Comparison of ENCODE assay signal across 1 cellular context in the genomic region with DNA sequence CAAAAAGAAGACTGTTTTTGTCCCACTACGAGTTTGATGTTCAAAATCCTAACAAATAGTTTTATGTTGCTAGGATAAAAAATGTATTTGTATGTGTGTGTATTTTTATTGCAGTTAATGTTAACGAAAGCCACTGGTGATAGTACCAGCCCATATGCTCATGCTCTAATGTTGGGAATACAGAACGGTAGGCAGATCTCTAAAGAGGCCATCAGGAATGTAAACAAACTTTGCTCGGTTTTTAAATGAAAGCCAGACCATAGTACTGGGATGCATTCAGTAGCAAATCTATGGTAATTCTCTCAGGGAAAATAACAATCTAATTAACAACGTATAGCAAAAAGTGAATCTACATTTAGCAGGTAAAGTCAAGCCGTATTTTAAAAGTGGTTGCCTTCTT.
TF ChIP-seq lines count a peak whose summit lies in the region.

No MANE protein-coding gene starts in this region.

TF ChIP-seq in IMR-90, 13 proteins besides CTCF, POLR2A, EP300 and RAD21 (continued from another document):
- TF ChIP-seq, protein P1, sequence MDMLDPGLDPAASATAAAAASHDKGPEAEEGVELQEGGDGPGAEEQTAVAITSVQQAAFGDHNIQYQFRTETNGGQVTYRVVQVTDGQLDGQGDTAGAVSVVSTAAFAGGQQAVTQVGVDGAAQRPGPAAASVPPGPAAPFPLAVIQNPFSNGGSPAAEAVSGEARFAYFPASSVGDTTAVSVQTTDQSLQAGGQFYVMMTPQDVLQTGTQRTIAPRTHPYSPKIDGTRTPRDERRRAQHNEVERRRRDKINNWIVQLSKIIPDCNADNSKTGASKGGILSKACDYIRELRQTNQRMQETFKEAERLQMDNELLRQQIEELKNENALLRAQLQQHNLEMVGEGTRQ (IDR thresholded peaks at IDR 0.05; ENCODE audit: low read depth, low read length): no peak
- TF ChIP-seq, protein P2, sequence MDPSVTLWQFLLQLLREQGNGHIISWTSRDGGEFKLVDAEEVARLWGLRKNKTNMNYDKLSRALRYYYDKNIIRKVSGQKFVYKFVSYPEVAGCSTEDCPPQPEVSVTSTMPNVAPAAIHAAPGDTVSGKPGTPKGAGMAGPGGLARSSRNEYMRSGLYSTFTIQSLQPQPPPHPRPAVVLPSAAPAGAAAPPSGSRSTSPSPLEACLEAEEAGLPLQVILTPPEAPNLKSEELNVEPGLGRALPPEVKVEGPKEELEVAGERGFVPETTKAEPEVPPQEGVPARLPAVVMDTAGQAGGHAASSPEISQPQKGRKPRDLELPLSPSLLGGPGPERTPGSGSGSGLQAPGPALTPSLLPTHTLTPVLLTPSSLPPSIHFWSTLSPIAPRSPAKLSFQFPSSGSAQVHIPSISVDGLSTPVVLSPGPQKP (IDR thresholded peaks at IDR 0.05; ENCODE audit: borderline replicate concordance, low read depth, low read length): no peak
- TF ChIP-seq SMC3 (IDR thresholded peaks at IDR 0.05; ENCODE audit: low read depth, low read length) (no peak), RCOR1 (IDR thresholded peaks at IDR 0.05; ENCODE audit: insufficient replicate concordance, low read length) (no peak), MAZ (IDR thresholded peaks at IDR 0.05; ENCODE audit: borderline replicate concordance, low read depth, low read length) (no peak), MXI1 (IDR thresholded peaks at IDR 0.05; ENCODE audit: borderline replicate concordance, low read depth, low read length) (no peak), NFE2L2 (IDR thresholded peaks at IDR 0.05; ENCODE audit: low read depth, low read length) (no peak), BHLHE40 (IDR thresholded peaks at IDR 0.05; ENCODE audit: low read depth, low read length) (no peak)
